12 cellular contexts compared by ENCODE assay signal in the genomic region with DNA sequence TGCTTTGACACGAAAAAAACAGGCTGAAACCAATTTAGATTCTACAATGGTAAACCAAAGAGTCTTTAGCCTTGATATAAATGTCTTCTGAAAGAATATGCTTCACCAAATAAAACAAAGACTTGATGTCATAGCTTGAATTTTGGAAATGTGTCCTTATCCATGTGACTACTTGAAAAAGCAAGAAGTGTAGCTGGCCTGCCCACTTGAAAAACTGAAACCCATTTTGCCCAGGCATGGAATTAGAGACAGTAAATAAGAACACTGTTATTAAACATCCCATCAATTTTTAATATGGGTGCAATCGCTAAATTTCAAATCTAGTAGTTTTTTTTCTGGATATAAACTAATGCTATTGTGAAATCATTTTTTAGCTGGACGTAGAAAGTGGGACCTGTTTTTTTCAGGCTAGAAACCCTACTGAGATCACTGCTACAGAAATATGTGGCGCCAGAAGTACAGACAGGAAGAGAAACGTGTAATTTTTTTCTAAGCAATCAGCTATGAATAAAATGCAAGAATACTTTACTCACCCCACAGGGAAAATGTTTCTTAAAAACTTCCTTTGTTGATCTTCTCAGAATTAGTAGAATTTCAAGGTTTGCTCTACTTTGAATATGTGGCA. TPM values are rescaled to one million over a fixed set of nuclear protein-coding genes. Genes with fewer than 3 reads are reported as not detected.
A peak's percentile ranks its signal among the peaks of the same experiment; 100 is the strongest.
DNase-seq lines count a peak whose midpoint lies in the region; ATAC-seq and TF ChIP-seq lines count a peak whose summit lies in the region.
"Had no signal": no experiment of that assay in that cellular context is flagged by ENCODE, and none has a peak within 500 bp of the region (broad histone marks: within the 10 kb centered on the region; RNA-seq: fewer than 3 reads in every experiment).

No MANE protein-coding gene starts in this region.

- peak overlapping the region; percentile 87 for H3K4me3 Mint-ChIP-seq in activated T-helper 17 cell treated with anti-CD3 and anti-CD28 coated beads, Interleukin-2, amount 50 U/mL, for 72 hours
- H3K4me3 Mint-ChIP-seq in immature natural killer cell: peak overlapping the region; percentile 61 to 86 (median 66)
- peak overlapping the region; percentile 32 for H3K4me3 Mint-ChIP-seq in type B pancreatic cell
- H3K4me3 Mint-ChIP-seq: neural crest cell had no signal

- H3K36me3 Mint-ChIP-seq in activated T-helper 17 cell treated with anti-CD3 and anti-CD28 coated beads, Interleukin-2, amount 50 U/mL, for 72 hours (ENCODE audit: low read depth): peaks cover 33% of the 10 kb centered on the region
- H3K36me3 Mint-ChIP-seq in immature natural killer cell (peaks cover 7 to 12% (median 9%) of the 10 kb centered on the region in 3 donors), type B pancreatic cell (no peaks in the 10 kb centered on the region)

- H3K4me1 Mint-ChIP-seq in activated T-helper 17 cell treated with anti-CD3 and anti-CD28 coated beads, Interleukin-2, amount 50 U/mL, for 72 hours: peaks cover 72% of the 10 kb centered on the region
- peaks cover 99% of the 10 kb centered on the region in 2 donors for H3K4me1 Mint-ChIP-seq in immature natural killer cell
- peaks cover 37% of the 10 kb centered on the region for H3K4me1 Mint-ChIP-seq in type B pancreatic cell (ENCODE audit: unreplicated experiment)

- peak overlapping the region; percentile 89 for H3K27ac Mint-ChIP-seq in activated T-helper 17 cell treated with anti-CD3 and anti-CD28 coated beads, Interleukin-2, amount 50 U/mL, for 72 hours
- H3K27ac Mint-ChIP-seq in immature natural killer cell (peak overlapping the region; percentile 91 to 100 (median 94)), type B pancreatic cell (peak overlapping the region; percentile 57)

- TF ChIP-seq CTCF in type B pancreatic cell (conservative IDR thresholded peaks at IDR 0.05) (no peak), lower leg skin (IDR thresholded peaks at IDR 0.05) (no peak)

- no peak for TF ChIP-seq POLR2A in lower leg skin (IDR thresholded peaks at IDR 0.05)

- DNase-seq in Right ventricle myocardium superior (no peak), left cardiac atrium (no peak), immature natural killer cell (no peak), type B pancreatic cell (ENCODE audit: extremely low spot score, unreplicated experiment) (no peak), lower leg skin (ENCODE audit: low spot score in 2 of 2) (no peak)
- DNase-seq in activated CD8-positive, alpha-beta memory T cell treated with anti-CD3 and anti-CD28 coated beads, Interleukin-2, amount 50 U/mL, for 48 hours: no peak
- DNase-seq: BE2C; central memory CD4-positive, alpha-beta T cell; MM.1S had no signal

- ATAC-seq in Right ventricle myocardium superior (ENCODE audit: poor library complexity): peak; percentile 55
- no peak for ATAC-seq in left cardiac atrium
- peak; percentile 33 for ATAC-seq in activated T-helper 17 cell treated with anti-CD3 and anti-CD28 coated beads, Interleukin-2, amount 50 U/mL, for 72 hours (replicated peaks)
- ATAC-seq in HG03378 (IDR thresholded peaks at IDR 0.05; ENCODE audit: unreplicated experiment): no peak

- H3K9me3 Mint-ChIP-seq in activated T-helper 17 cell treated with anti-CD3 and anti-CD28 coated beads, Interleukin-2, amount 50 U/mL, for 72 hours: no peaks in the 10 kb centered on the region
- H3K9me3 Mint-ChIP-seq in immature natural killer cell (no peaks in the 10 kb centered on the region), type B pancreatic cell (no peaks in the 10 kb centered on the region)
- H3K9me3 Mint-ChIP-seq: neural crest cell had no signal

- WGBS in lower leg skin, 2 donors: 69 to 76% methylated on average over 5 of the region's 5 CpGs

- intact Hi-C loops in Right ventricle myocardium superior (cut with DNase I) (no loop called here), left cardiac atrium (cut with DNase I) (no loop called here), lower leg skin (cut with DNase I; ENCODE audit: low total_unique reads) (no loop called here)

- no peaks in the 10 kb centered on the region for H3K27me3 Mint-ChIP-seq in activated T-helper 17 cell treated with anti-CD3 and anti-CD28 coated beads, Interleukin-2, amount 50 U/mL, for 72 hours
- H3K27me3 Mint-ChIP-seq in immature natural killer cell (ENCODE audit: low read depth in 3 of 3) (peaks cover 5 to 7% (median 6%) of the 10 kb centered on the region in 3 donors), type B pancreatic cell (no peaks in the 10 kb centered on the region)

- H3K4me3 ChIP-seq in lower leg skin (ENCODE audit: low read depth, poor library complexity, severe bottlenecking): no peak overlapping the region

RNA-seq across cellular contexts. Expression of a gene that starts 56.7 kb away (rescaled TPM):
- total RNA-seq in Right ventricle myocardium superior (13.9 TPM), left cardiac atrium (10 to 100 TPM; 21.1 to 24.5 TPM), type B pancreatic cell (ENCODE audit: low replicate concordance) (15.7 and 26.3 TPM in 2 replicates), lower leg skin (10 to 100 TPM in 1 of 4 donors, 1 to 10 TPM in 3; 2.3 to 12.4 (median 6.6) TPM)
- total RNA-seq in activated T-helper 17 cell treated with anti-CD3 and anti-CD28 coated beads, Interleukin-2, amount 50 U/mL, for 72 hours: 100 to 1,000 TPM in 1 of 2 donors, 10 to 100 TPM in 1; 86.1 to 111 TPM
- polyA plus RNA-seq in immature natural killer cell: 100 to 1,000 TPM in 1 of 3 donors, 10 to 100 TPM in 2; 62.9 to 138 (median 80.3) TPM

Comparison
In these comparisons a context has a peak if more than half of its experiments do, and no peak if none do; other contexts are left out.
1. ATAC-seq: peak in Right ventricle myocardium superior (single experiment) and activated T-helper 17 cell treated with anti-CD3 and anti-CD28 coated beads, Interleukin-2, amount 50 U/mL, for 72 hours (single experiment); none in left cardiac atrium (0 of 2) and HG03378 (single experiment).
2. H3K4me3 Mint-ChIP-seq: peak in every context shown above with its lines; median percentile 87 in activated T-helper 17 cell treated with anti-CD3 and anti-CD28 coated beads, Interleukin-2, amount 50 U/mL, for 72 hours; 66 in immature natural killer cell; 32 in type B pancreatic cell.
3. Peak in every context shown above with its lines, with median percentiles within 50 percentile points of each other: H3K27ac Mint-ChIP-seq.